Comparison of ENCODE assay signal across 12 cellular contexts in the genomic region with DNA sequence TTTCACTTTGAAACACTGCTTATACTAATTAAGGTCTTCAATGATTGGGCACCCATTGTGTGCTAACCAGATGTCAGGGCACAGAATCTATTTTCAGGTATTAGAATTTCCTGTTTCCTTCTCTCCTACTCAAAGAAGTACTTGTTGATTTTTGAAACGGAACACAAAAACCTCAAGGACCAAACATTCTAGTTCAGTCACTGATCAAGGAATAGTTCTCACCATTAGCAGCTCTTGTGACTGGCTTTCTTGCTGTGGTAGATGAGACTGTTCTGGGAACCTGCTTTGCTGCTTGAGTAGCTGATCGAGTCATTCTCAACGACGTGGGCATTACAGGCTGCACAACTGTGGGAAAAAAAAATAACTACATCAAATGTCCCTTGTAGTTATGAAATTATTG. TPM values are rescaled to one million over a fixed set of nuclear protein-coding genes. Genes with fewer than 3 reads are reported as not detected.
A peak's percentile ranks its signal among the peaks of the same experiment; 100 is the strongest.
DNase-seq lines count a peak whose midpoint lies in the region; ATAC-seq lines count a peak whose summit lies in the region.
"Had no signal": no experiment of that assay in that cellular context is flagged by ENCODE, and none has a peak within 500 bp of the region (broad histone marks: within the 10 kb centered on the region; RNA-seq: fewer than 3 reads in every experiment).

No MANE protein-coding gene starts in this region.

- DNase-seq in kidney glomerular epithelial cell (lab: John Stamatoyannopoulos, UW) (peak; percentile 46), NCI-H1092 (lab: John Stamatoyannopoulos, UW) (no peak), NCI-H82 treated with DMSO at 0.1 percent for 48 hours (lab: John Stamatoyannopoulos, UW; ENCODE audit: unreplicated experiment) (no peak), NCI-H2227 treated with DMSO at 0.1 percent for 48 hours (lab: John Stamatoyannopoulos, UW) (no peak), occipital lobe (lab: John Stamatoyannopoulos, UW) (no peak)
- DNase-seq: endodermal cell, left ventricle myocardium superior, NCI-H226, spleen had no signal

- ATAC-seq in GM18499 (IDR thresholded peaks at IDR 0.05; ENCODE audit: insufficient read depth, unreplicated experiment) (peak; percentile 90), GM21423 (IDR thresholded peaks at IDR 0.05; ENCODE audit: unreplicated experiment) (peak; percentile 75), HG03378 (IDR thresholded peaks at IDR 0.05; ENCODE audit: unreplicated experiment) (peak; percentile 91)
- ATAC-seq: left ventricle myocardium superior had no signal

RNA-seq across cellular contexts. Expression of gene DLGAP5, which starts 11.0 kb away (rescaled TPM):
- total RNA-seq in occipital lobe: 4.5 TPM

RNA-seq across cellular contexts. Expression of gene LGALS3, which starts 51.4 kb away (rescaled TPM):
- total RNA-seq in occipital lobe: 15.4 TPM
